In the genomic region with DNA sequence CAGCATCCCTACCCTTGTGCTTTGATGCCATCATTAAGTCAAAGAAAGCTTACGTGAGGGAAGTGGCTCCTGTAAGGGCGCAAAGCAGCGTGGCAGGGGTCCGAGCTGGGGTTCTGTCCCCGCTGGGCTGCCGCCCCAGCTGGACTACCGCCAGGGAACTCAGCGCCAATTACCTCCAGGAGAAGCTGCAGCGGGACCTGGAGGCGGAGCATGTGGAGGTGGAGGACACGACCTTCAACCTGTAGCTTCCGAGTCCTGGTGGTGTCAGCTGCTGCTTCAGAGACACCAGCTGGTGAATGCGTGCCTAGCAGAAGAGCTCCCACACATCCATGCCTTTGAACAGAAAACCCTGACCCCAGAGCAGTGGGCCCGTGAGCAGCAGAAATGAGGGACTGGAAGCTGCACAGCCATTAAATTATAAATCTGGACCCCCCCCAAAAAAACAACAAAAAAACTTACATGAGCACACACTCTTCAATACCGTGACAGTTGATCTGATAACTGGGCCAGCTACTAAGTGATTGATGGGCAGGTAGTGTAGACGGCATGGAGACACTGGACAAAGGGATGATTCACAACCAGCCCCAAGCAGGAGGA, we compare ENCODE assay signal across 1 cellular context.
TF ChIP-seq lines count a peak whose summit lies in the region.

No MANE protein-coding gene starts in this region.

TF ChIP-seq in HEK293, 187 proteins besides CTCF, POLR2A, EP300 and RAD21 (continued from another document):
- TF ChIP-seq, protein P1, sequence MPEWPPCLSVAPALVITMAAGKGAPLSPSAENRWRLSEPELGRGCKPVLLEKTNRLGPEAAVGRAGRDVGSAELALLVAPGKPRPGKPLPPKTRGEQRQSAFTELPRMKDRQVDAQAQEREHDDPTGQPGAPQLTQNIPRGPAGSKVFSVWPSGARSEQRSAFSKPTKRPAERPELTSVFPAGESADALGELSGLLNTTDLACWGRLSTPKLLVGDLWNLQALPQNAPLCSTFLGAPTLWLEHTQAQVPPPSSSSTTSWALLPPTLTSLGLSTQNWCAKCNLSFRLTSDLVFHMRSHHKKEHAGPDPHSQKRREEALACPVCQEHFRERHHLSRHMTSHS (tag by site-specific recombination; IDR thresholded peaks at IDR 0.05): no peak
- TF ChIP-seq ZNF394 (tag by site-specific recombination; IDR thresholded peaks at IDR 0.05; ENCODE audit: borderline replicate concordance) (peak; percentile 28; the same call in 1 of the 2 replicates), ZNF16 (tag by site-specific recombination; IDR thresholded peaks at IDR 0.05; ENCODE audit: low read depth) (no peak), ZNF747 (tag by site-specific recombination; IDR thresholded peaks at IDR 0.05) (no peak), YY2 (tag by site-specific recombination; IDR thresholded peaks at IDR 0.05) (no peak), ZNF174 (tag by site-specific recombination; IDR thresholded peaks at IDR 0.05) (no peak), ZIC2 (tag by site-specific recombination; IDR thresholded peaks at IDR 0.05) (peak; percentile 78), ZNF350 (tag by site-specific recombination; IDR thresholded peaks at IDR 0.05) (no peak), ZNF654 (tag by site-specific recombination; IDR thresholded peaks at IDR 0.05; ENCODE audit: low read depth) (peak; percentile 29), ZBTB48 (tag by site-specific recombination; IDR thresholded peaks at IDR 0.05) (peak; percentile 32; the same call in 1 of the 2 replicates), SP2 (tag by site-specific recombination; IDR thresholded peaks at IDR 0.05) (no peak), OSR2 (tag by site-specific recombination; IDR thresholded peaks at IDR 0.05) (no peak), GFI1B (tag by site-specific recombination; IDR thresholded peaks at IDR 0.05) (no peak), ZNF335 (tag by site-specific recombination; conservative IDR thresholded peaks at IDR 0.05) (peak; percentile 18; the same call in 1 of the 2 replicates), KLF16 (tag by site-specific recombination; IDR thresholded peaks at IDR 0.05) (peak; percentile 37; the same call in 1 of the 2 replicates), ZNF37A (tag by site-specific recombination; IDR thresholded peaks at IDR 0.05) (no peak), ZNF843 (tag by site-specific recombination; IDR thresholded peaks at IDR 0.05) (0 out of 2 replicates have a peak, but pooled peaks have one; percentile 12), MZF1 (tag by site-specific recombination; IDR thresholded peaks at IDR 0.05; ENCODE audit: borderline replicate concordance) (no peak), SCRT1 (tag by site-specific recombination; IDR thresholded peaks at IDR 0.05; ENCODE audit: borderline replicate concordance) (peak; percentile 96), BCL11B (tag by site-specific recombination; IDR thresholded peaks at IDR 0.05; ENCODE audit: low read depth) (0 out of 2 replicates have a peak, but pooled peaks have one; percentile 19), ZNF292 (tag by site-specific recombination; IDR thresholded peaks at IDR 0.05; ENCODE audit: borderline replicate concordance, low read depth) (no peak), ZXDB (tag by site-specific recombination; IDR thresholded peaks at IDR 0.05) (peak; percentile 50), ZNF211 (tag by site-specific recombination; IDR thresholded peaks at IDR 0.05; ENCODE audit: low read depth) (no peak), ZFHX2 (tag by site-specific recombination; conservative IDR thresholded peaks at IDR 0.05) (peak; percentile 89)
- TF ChIP-seq, protein P2, sequence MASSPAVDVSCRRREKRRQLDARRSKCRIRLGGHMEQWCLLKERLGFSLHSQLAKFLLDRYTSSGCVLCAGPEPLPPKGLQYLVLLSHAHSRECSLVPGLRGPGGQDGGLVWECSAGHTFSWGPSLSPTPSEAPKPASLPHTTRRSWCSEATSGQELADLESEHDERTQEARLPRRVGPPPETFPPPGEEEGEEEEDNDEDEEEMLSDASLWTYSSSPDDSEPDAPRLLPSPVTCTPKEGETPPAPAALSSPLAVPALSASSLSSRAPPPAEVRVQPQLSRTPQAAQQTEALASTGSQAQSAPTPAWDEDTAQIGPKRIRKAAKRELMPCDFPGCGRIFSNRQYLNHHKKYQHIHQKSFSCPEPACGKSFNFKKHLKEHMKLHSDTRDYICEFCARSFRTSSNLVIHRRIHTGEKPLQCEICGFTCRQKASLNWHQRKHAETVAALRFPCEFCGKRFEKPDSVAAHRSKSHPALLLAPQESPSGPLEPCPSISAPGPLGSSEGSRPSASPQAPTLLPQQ (tag by site-specific recombination; IDR thresholded peaks at IDR 0.05): 0 out of 2 replicates have a peak, but pooled peaks have one; percentile 43
- TF ChIP-seq, protein P3, sequence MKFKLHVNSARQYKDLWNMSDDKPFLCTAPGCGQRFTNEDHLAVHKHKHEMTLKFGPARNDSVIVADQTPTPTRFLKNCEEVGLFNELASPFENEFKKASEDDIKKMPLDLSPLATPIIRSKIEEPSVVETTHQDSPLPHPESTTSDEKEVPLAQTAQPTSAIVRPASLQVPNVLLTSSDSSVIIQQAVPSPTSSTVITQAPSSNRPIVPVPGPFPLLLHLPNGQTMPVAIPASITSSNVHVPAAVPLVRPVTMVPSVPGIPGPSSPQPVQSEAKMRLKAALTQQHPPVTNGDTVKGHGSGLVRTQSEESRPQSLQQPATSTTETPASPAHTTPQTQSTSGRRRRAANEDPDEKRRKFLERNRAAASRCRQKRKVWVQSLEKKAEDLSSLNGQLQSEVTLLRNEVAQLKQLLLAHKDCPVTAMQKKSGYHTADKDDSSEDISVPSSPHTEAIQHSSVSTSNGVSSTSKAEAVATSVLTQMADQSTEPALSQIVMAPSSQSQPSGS (tag by site-specific recombination; IDR thresholded peaks at IDR 0.05; ENCODE audit: low read depth): no peak
- TF ChIP-seq, protein P4, sequence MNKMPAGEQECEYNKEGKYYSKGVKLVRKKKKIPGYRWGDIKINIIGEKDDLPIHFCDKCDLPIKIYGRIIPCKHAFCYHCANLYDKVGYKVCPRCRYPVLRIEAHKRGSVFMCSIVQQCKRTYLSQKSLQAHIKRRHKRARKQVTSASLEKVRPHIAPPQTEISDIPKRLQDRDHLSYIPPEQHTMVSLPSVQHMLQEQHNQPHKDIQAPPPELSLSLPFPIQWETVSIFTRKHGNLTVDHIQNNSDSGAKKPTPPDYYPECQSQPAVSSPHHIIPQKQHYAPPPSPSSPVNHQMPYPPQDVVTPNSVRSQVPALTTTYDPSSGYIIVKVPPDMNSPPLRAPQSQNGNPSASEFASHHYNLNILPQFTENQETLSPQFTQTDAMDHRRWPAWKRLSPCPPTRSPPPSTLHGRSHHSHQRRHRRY (tag by site-specific recombination; IDR thresholded peaks at IDR 0.05): no peak
- TF ChIP-seq, protein P5, sequence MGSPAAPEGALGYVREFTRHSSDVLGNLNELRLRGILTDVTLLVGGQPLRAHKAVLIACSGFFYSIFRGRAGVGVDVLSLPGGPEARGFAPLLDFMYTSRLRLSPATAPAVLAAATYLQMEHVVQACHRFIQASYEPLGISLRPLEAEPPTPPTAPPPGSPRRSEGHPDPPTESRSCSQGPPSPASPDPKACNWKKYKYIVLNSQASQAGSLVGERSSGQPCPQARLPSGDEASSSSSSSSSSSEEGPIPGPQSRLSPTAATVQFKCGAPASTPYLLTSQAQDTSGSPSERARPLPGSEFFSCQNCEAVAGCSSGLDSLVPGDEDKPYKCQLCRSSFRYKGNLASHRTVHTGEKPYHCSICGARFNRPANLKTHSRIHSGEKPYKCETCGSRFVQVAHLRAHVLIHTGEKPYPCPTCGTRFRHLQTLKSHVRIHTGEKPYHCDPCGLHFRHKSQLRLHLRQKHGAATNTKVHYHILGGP (tag by site-specific recombination; IDR thresholded peaks at IDR 0.05): no peak
